ENCODE assay signal across 26 cellular contexts in genomic region chr5:2502970-2503594, GRCh38.
"Had no signal": no experiment of that assay in that cellular context is flagged by ENCODE, and none has a peak within 500 bp of the region (broad histone marks: within the 10 kb centered on the region; RNA-seq: fewer than 3 reads in every experiment).

No MANE protein-coding gene starts in this region.

- H3K4me3 ChIP-seq: left lung, lower lobe of right lung, pancreas, prostate gland, skin epidermis, suprapubic skin, thoracic aorta, tibial artery, vagina had no signal

- DNase-seq: hypothalamus; immature natural killer cell; kidney; left colon; left lung; lower lobe of right lung; mammary epithelial cell; mesenchymal stem cell; naive thymus-derived CD8-positive, alpha-beta T cell; nucleus accumbens; pancreas; posterior cingulate gyrus; retina; right cardiac atrium; stimulated activated CD4-positive, alpha-beta T cell treated with anti-CD3 and anti-CD28 coated beads, Interleukin-12 subunit alpha, Interleukin-12 subunit beta, amount 100 ng/mL, for 4 hours; stimulated activated CD4-positive, alpha-beta T cell treated with anti-CD3 and anti-CD28 coated beads, Interleukin-15, amount 100 ng/mL, for 24 hours; stimulated activated CD4-positive, alpha-beta T cell treated with anti-CD3 and anti-CD28 coated beads, Interleukin-2, amount 100 ng/mL, for 24 hours; stimulated activated CD4-positive, alpha-beta T cell treated with anti-CD3 and anti-CD28 coated beads, Interleukin-4, amount 100 ng/mL, for 1 hour; stimulated activated naive CD4-positive, alpha-beta T cell; tibial artery had no signal

- H3K36me3 ChIP-seq: left lung, lower lobe of right lung, pancreas, prostate gland, suprapubic skin, thoracic aorta, tibial artery, vagina had no signal

- H3K27me3 ChIP-seq: tibial artery, vagina had no signal

- H3K9me3 ChIP-seq: pancreas, prostate gland, thoracic aorta, vagina had no signal

- H3K27ac ChIP-seq: left lung, lower lobe of right lung, pancreas, prostate gland, skin epidermis, suprapubic skin, thoracic aorta, tibial artery, vagina had no signal

- ATAC-seq: left colon; left lung; naive thymus-derived CD8-positive, alpha-beta T cell; pancreas; right cardiac atrium; sciatic nerve had no signal

- H3K4me1 ChIP-seq: left lung, lower lobe of right lung, pancreas, prostate gland, suprapubic skin, tibial artery, vagina had no signal
